In the genomic region with DNA sequence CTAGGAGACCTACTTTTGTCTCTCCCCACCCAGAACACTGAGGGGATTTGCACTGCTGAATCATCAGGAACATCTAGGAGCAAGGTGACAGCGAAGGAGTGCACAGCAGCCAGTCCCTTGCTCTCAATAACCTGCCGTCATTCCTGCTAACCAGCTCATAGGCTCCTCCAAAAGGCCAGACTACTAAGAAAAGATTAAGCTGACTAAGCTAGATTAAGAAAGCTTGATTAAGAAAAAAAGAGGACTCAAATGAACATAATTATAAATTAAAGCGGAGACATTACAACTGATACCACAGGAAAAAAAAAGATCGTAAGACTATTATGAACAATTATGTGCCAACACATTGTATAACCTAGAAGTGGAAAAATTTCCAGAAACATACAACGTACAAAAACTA, we compare ENCODE assay signal across 24 cellular contexts.
"Had no signal": no experiment of that assay in that cellular context is flagged by ENCODE, and none has a peak within 500 bp of the region (broad histone marks: within the 10 kb centered on the region; RNA-seq: fewer than 3 reads in every experiment).

No MANE protein-coding gene starts in this region.

- FAIRE-seq: endometrium, keratinocyte had no signal

- ATAC-seq: left ventricle myocardium superior; lower lobe of right lung; natural killer cell; sciatic nerve; stimulated activated memory B cell treated with anti-CD40 and anti-IgM and Interleukin-4, amounts not matched to agents 10 μg/mL and 1 μg/mL and 100 μg/mL, for 72 hours; stimulated activated naive CD8-positive, alpha-beta T cell treated with anti-CD3 and anti-CD28 coated beads, Interleukin-15, Interleukin-2, amounts not matched to agents 100 U/mL and 50 U/mL, for 24 hours had no signal

- H3K4me2 ChIP-seq: smooth muscle cell had no signal

- H3K79me2 ChIP-seq: parathyroid adenoma had no signal

- H3K9ac ChIP-seq: parathyroid adenoma had no signal

- H3K27me3 ChIP-seq: esophagus squamous epithelium, testis, tibial artery had no signal

- H3K4me1 ChIP-seq: esophagus squamous epithelium, lower lobe of right lung, parathyroid adenoma, testis, tibial artery had no signal

- DNase-seq: dermis blood vessel endothelial cell; effector memory CD4-positive, alpha-beta T cell; erythroblast; esophagus squamous epithelium; foreskin melanocyte; hypothalamus; immature natural killer cell; left ventricle myocardium superior; lower lobe of right lung; natural killer cell; stimulated activated CD4-positive, alpha-beta T cell treated with anti-CD3 and anti-CD28 coated beads, Interleukin-12 subunit alpha, Interleukin-12 subunit beta, amount 100 ng/mL, for 4 hours; stimulated activated CD4-positive, alpha-beta T cell treated with anti-CD3 and anti-CD28 coated beads, Interleukin-2, amount 100 ng/mL, for 24 hours; stimulated activated CD4-positive, alpha-beta T cell treated with anti-CD3 and anti-CD28 coated beads, Interleukin-4, amount 100 ng/mL, for 24 hours; stimulated activated naive CD8-positive, alpha-beta T cell treated with anti-CD3 and anti-CD28 coated beads, Interleukin-15, Interleukin-2, amounts not matched to agents 100 U/mL and 50 U/mL, for 24 hours; substantia nigra; testis; tibial artery had no signal

- H3K9me3 ChIP-seq: esophagus squamous epithelium, lower lobe of right lung, testis, tibial artery had no signal

- H3K27ac ChIP-seq: coronary artery, esophagus squamous epithelium, lower lobe of right lung, parathyroid adenoma, testis, tibial artery had no signal

- H2AFZ ChIP-seq: parathyroid adenoma had no signal

- H3K36me3 ChIP-seq: esophagus squamous epithelium, lower lobe of right lung, tibial artery had no signal

- H3K4me3 ChIP-seq: coronary artery, esophagus squamous epithelium, lower lobe of right lung, smooth muscle cell, testis, tibial artery had no signal
